In the genomic region with DNA sequence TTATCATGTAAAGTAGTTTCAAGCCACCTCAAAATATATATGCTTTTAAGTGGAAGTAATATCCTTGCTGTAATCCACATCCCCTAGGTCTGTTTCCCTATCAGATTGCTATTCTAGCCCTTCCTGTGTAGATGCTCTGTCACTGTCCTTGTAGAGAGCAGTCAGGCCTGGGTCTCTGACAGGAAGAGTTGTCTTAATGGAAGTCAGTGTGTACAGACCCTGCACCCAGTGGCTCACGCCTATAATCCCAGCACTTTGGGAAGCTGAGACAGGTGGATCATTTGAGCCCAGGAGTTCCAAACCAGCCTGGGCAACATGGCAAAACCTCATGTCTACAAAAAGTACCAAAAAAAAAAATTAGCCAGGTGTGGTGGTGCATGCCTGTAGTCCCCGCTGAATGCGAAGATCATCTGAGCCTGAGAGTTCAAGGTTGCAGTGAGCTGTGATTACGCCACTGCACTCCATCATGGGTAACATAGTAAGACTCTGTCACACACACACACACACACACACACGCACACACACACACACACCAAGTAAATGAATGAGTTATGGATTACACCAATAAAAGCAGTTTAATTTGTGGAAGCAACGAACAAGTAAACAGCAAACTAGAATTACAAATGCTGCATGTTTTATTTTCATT, we compare ENCODE assay signal across 14 cellular contexts.
"Had no signal": no experiment of that assay in that cellular context is flagged by ENCODE, and none has a peak within 500 bp of the region (broad histone marks: within the 10 kb centered on the region; RNA-seq: fewer than 3 reads in every experiment).

No MANE protein-coding gene starts in this region.

- H3K4me3 ChIP-seq: thoracic aorta had no signal

- H3K9me3 ChIP-seq: thoracic aorta had no signal

- H3K4me3 Mint-ChIP-seq: activated CD4-positive, alpha-beta T cell treated with anti-CD3 and anti-CD28 coated beads, Interleukin-2, amount 10 ng/mL, durations not matched to agents 7 days and 5 days; activated naive CD8-positive, alpha-beta T cell treated with anti-CD3 and anti-CD28 coated beads for 36 hours; activated T-helper 1 cell treated with anti-CD3 and anti-CD28 coated beads, Interleukin-12 subunit alpha, Interleukin-12 subunit beta, Interleukin-2, Interleukin-4 antibody, amounts not matched to agents 30 ng/mL and 10 ng/mL and 1 ng/mL, durations not matched to agents 14 hours and 24 hours and 36 hours; brain; natural killer cell had no signal

- H3K9me3 Mint-ChIP-seq: activated T-helper 1 cell treated with anti-CD3 and anti-CD28 coated beads, Interleukin-12 subunit alpha, Interleukin-12 subunit beta, Interleukin-2, Interleukin-4 antibody, amounts not matched to agents 30 ng/mL and 10 ng/mL and 1 ng/mL, durations not matched to agents 14 hours and 24 hours and 36 hours had no signal

- H3K27ac Mint-ChIP-seq: activated CD4-positive, alpha-beta T cell treated with anti-CD3 and anti-CD28 coated beads, Interleukin-2, amount 10 ng/mL, durations not matched to agents 7 days and 5 days; activated naive CD8-positive, alpha-beta T cell treated with anti-CD3 and anti-CD28 coated beads for 36 hours; activated T-helper 1 cell treated with anti-CD3 and anti-CD28 coated beads, Interleukin-12 subunit alpha, Interleukin-12 subunit beta, Interleukin-2, Interleukin-4 antibody, amounts not matched to agents 30 ng/mL and 10 ng/mL and 1 ng/mL, durations not matched to agents 14 hours and 24 hours and 36 hours; brain; natural killer cell had no signal

- H3K27ac ChIP-seq: foreskin keratinocyte, thoracic aorta had no signal

- DNase-seq: activated CD4-positive, alpha-beta T cell treated with anti-CD3 and anti-CD28 coated beads, Interleukin-2, amount 10 ng/mL, durations not matched to agents 7 days and 5 days; activated naive CD8-positive, alpha-beta T cell treated with anti-CD3 and anti-CD28 coated beads for 36 hours; amygdala; effector memory CD4-positive, alpha-beta T cell; foreskin keratinocyte; glutamatergic neuron; kidney glomerular epithelial cell; natural killer cell; occipital lobe; stimulated activated CD4-positive, alpha-beta T cell treated with anti-CD3 and anti-CD28 coated beads, Interleukin-12 subunit alpha, Interleukin-12 subunit beta, amount 100 ng/mL, for 4 hours; stimulated activated CD4-positive, alpha-beta T cell treated with anti-CD3 and anti-CD28 coated beads, Interleukin-2, amount 100 ng/mL, for 24 hours had no signal

- ATAC-seq: foreskin keratinocyte had no signal

- H3K36me3 Mint-ChIP-seq: activated naive CD8-positive, alpha-beta T cell treated with anti-CD3 and anti-CD28 coated beads for 36 hours; brain; natural killer cell had no signal

- H3K4me1 Mint-ChIP-seq: activated CD4-positive, alpha-beta T cell treated with anti-CD3 and anti-CD28 coated beads, Interleukin-2, amount 10 ng/mL, durations not matched to agents 7 days and 5 days; activated naive CD8-positive, alpha-beta T cell treated with anti-CD3 and anti-CD28 coated beads for 36 hours; brain; natural killer cell had no signal

- H3K27me3 Mint-ChIP-seq: activated CD4-positive, alpha-beta T cell treated with anti-CD3 and anti-CD28 coated beads, Interleukin-2, amount 10 ng/mL, durations not matched to agents 7 days and 5 days; activated naive CD8-positive, alpha-beta T cell treated with anti-CD3 and anti-CD28 coated beads for 36 hours; brain had no signal

- H3K36me3 ChIP-seq: thoracic aorta had no signal

- H3K27me3 ChIP-seq: foreskin keratinocyte had no signal
